22 cellular contexts compared by ENCODE assay signal in genomic region chr12:25482637-25483036, GRCh38.
DNase-seq lines count a peak whose midpoint lies in the region; ATAC-seq and TF ChIP-seq lines count a peak whose summit lies in the region.
"Had no signal": no experiment of that assay in that cellular context is flagged by ENCODE, and none has a peak within 500 bp of the region (broad histone marks: within the 10 kb centered on the region; RNA-seq: fewer than 3 reads in every experiment).

No MANE protein-coding gene starts in this region.

- no peaks in the 10 kb centered on the region for H3K36me3 ChIP-seq in A673 (ENCODE audit: insufficient read depth, low read length, poor library complexity, severe bottlenecking)
- no peaks in the 10 kb centered on the region for H3K36me3 ChIP-seq in SK-N-MC (ENCODE audit: insufficient read depth, low read length)
- H3K36me3 ChIP-seq: esophagus squamous epithelium, left lung, right lobe of liver, upper lobe of right lung had no signal

- intact Hi-C loops in A673 (cut with micrococcal nuclease; ENCODE audit: unreplicated experiment): no loop called here

- no TSS peak for BruUV-seq in A673 (replicated peaks; lab: Mats Ljungman, UMichigan)

- no peaks in the 10 kb centered on the region for H3K27me3 ChIP-seq in A673 (replicated peaks; ENCODE audit: insufficient read depth, low read depth, low read length, poor library complexity)
- H3K27me3 ChIP-seq: esophagus squamous epithelium, left lung, right lobe of liver, upper lobe of right lung had no signal

- POLR2A ChIA-PET in A673 (lab: Charles Lee; ENCODE audit: low non-redundant PET): interaction anchor here (0.6 kb wide), 1 partner anchor 14 kb away, joined by 3 read pairs; no protein-coding TSS in a partner anchor

- ATAC-seq in GM19023 (IDR thresholded peaks at IDR 0.05; ENCODE audit: unreplicated experiment): no peak
- ATAC-seq: HCT116, left lung, right lobe of liver, upper lobe of right lung had no signal

- DNase-seq in A673 (ENCODE audit: low spot score) (peak; percentile 17), KBM-7 (peak; percentile 3), SK-N-MC (ENCODE audit: low read depth, low spot score) (no peak), left kidney (ENCODE audit: low read depth, low spot score) (peak; percentile 28), kidney glomerular epithelial cell (lab: John Stamatoyannopoulos, UW) (no peak), foreskin melanocyte (no peak), NCI-H146 (lab: John Stamatoyannopoulos, UW) (no peak)
- DNase-seq: activated B cell treated with CpG ODN at 0.5 μM for 24 hours; activated CD4-positive, alpha-beta T cell treated with anti-CD3 and anti-CD28 coated beads, Interleukin-2, amount 50 U/mL, for 48 hours; activated effector memory CD4-positive, alpha-beta T cell treated with Interleukin-2 at 50 U/mL for 16 hours; effector memory CD4-positive, alpha-beta T cell; esophagus squamous epithelium; left lung; NCI-H1048; NCI-H2081; NCI-H446 treated with DMSO at 0.1 percent for 48 hours; right lobe of liver; T-helper 9 cell; upper lobe of right lung had no signal

- peak overlapping the region; percentile 3 for H3K9ac ChIP-seq in SK-N-MC (ENCODE audit: insufficient read length)
- H3K9ac ChIP-seq: parathyroid adenoma had no signal

- no peak overlapping the region for H3K27ac ChIP-seq in A673 (ENCODE audit: low read depth, low read length, poor library complexity, severe bottlenecking)
- no peak overlapping the region for H3K27ac ChIP-seq in SK-N-MC
- H3K27ac ChIP-seq: esophagus squamous epithelium, left lung, parathyroid adenoma, right lobe of liver, upper lobe of right lung had no signal

- no peaks in the 10 kb centered on the region for H3K9me3 ChIP-seq in A673 (ENCODE audit: low read depth, low read length, poor library complexity, severe bottlenecking)
- H3K9me3 ChIP-seq in SK-N-MC (ENCODE audit: low read depth, low read length): no peaks in the 10 kb centered on the region
- H3K9me3 ChIP-seq: esophagus squamous epithelium, left lung, right lobe of liver, upper lobe of right lung had no signal

- TF ChIP-seq CTCF in A673 (conservative IDR thresholded peaks at IDR 0.05; ENCODE audit: low read depth, low read length): no peak

- H3K4me1 ChIP-seq in A673 (ENCODE audit: insufficient read depth, low read length, poor library complexity, severe bottlenecking): no peaks in the 10 kb centered on the region
- H3K4me1 ChIP-seq: esophagus squamous epithelium, left lung, parathyroid adenoma, right lobe of liver, upper lobe of right lung had no signal

- CTCF ChIA-PET in A673 (lab: Charles Lee): no interaction called here

- H3K4me3 ChIP-seq in A673 (ENCODE audit: low read depth, low read length, poor library complexity, severe bottlenecking) (no peak overlapping the region), SK-N-MC (peak overlapping the region; percentile 33)
- H3K4me3 ChIP-seq: esophagus squamous epithelium, left lung, right lobe of liver, upper lobe of right lung had no signal

- in situ Hi-C loops in KBM-7 (cut with MboI; ENCODE audit: low pct_unique_long_range_greater_than_20kb, low sequenced_read_pairs): no loop called here

Comparison
In these comparisons a context has a peak if more than half of its experiments do, and no peak if none do; other contexts are left out.
1. DNase-seq: peak in A673 (single experiment), KBM-7 (single experiment) and left kidney (single experiment); none in SK-N-MC (single experiment), kidney glomerular epithelial cell (single experiment), foreskin melanocyte (single experiment) and NCI-H146 (single experiment).